ENCODE assay signal across 1 cellular context in genomic region chr17:76337413-76337777, GRCh38.
TF ChIP-seq lines count a peak whose summit lies in the region.

No MANE protein-coding gene starts in this region.

TF ChIP-seq in HepG2, 621 proteins besides CTCF, POLR2A, EP300 and RAD21:
- TF ChIP-seq ZIK1 (CRISPR knock-in tag; IDR thresholded peaks at IDR 0.05; ENCODE audit: borderline replicate concordance, low read depth) (no peak), ZFYVE20 (CRISPR knock-in tag; IDR thresholded peaks at IDR 0.05; ENCODE audit: borderline replicate concordance, low read depth) (no peak), ZNF460 (CRISPR knock-in tag; IDR thresholded peaks at IDR 0.05; ENCODE audit: borderline replicate concordance) (no peak), ZNF563 (CRISPR knock-in tag; IDR thresholded peaks at IDR 0.05) (no peak), MED13 (CRISPR knock-in tag; IDR thresholded peaks at IDR 0.05) (no peak), FOXP1 (IDR thresholded peaks at IDR 0.05) (peak; percentile 17; the same call in 1 of the 2 replicates), FOXP1 (CRISPR knock-in tag; IDR thresholded peaks at IDR 0.05) (no peak), ZNF816 (CRISPR knock-in tag; IDR thresholded peaks at IDR 0.05; ENCODE audit: borderline replicate concordance) (no peak)
TF ChIP-seq in HepG2: peak in this region for 1.
